In the genomic region with DNA sequence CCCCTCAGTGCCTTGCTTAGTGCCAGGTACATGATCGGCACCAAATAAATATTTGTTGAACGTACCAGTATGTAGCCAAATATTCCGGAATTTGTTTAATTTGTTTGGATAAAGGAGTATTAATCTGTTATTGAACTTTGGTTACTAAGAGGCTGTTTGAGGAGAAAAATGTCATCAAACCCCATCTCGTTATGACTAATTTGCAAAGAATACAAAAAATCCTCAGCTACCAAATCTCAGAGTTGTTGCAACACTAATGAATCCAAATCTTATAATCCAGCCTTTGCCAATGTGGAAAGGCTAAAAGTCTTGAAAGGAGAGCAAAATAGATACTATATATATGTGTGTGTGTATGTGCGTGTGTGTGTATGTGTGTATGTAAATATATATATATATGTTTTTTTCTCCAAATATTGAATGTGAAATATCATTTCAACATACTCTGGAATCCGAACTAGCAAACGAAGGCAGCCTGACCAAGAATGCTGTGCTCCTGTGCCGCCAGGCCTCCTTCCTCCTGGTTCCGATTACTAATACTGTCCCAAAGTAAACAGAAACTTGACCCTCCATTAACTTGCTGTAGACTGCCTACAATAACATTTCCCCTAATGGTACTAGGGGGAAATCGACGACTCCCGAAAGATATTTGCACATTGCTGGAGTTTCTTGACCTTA, we compare ENCODE assay signal across 13 cellular contexts.
DNase-seq lines count a peak whose midpoint lies in the region; ATAC-seq lines count a peak whose summit lies in the region.
"Had no signal": no experiment of that assay in that cellular context is flagged by ENCODE, and none has a peak within 500 bp of the region (broad histone marks: within the 10 kb centered on the region; RNA-seq: fewer than 3 reads in every experiment).

No MANE protein-coding gene starts in this region.

- H3K79me2 ChIP-seq in GM23248 (ENCODE audit: insufficient read depth): no peaks in the 10 kb centered on the region

- H4K20me1 ChIP-seq in GM23248 (ENCODE audit: insufficient read depth): no peaks in the 10 kb centered on the region

- peaks cover 9% of the 10 kb centered on the region for H3F3A ChIP-seq in GM23248 (ENCODE audit: insufficient read depth)

- H2AFZ ChIP-seq in GM23248: peak overlapping the region; percentile 28; the same call in 1 of the 2 replicates

- no peak overlapping the region for H3K4me3 ChIP-seq in GM23248
- H3K4me3 ChIP-seq: sigmoid colon had no signal

- H3K27me3 ChIP-seq in GM23248 (replicated peaks; ENCODE audit: insufficient read depth): no peaks in the 10 kb centered on the region
- H3K27me3 ChIP-seq: foreskin keratinocyte, sigmoid colon had no signal

- ATAC-seq in sciatic nerve: peak; percentile 85
- no peak for ATAC-seq in HG02885 (IDR thresholded peaks at IDR 0.05; ENCODE audit: poor library complexity, unreplicated experiment)
- ATAC-seq in GM21576 (IDR thresholded peaks at IDR 0.05; ENCODE audit: unreplicated experiment): no peak
- ATAC-seq in HG03135 (IDR thresholded peaks at IDR 0.05; ENCODE audit: unreplicated experiment): no peak
- ATAC-seq: foreskin keratinocyte had no signal

- peak overlapping the region; percentile 51 for H3K4me2 ChIP-seq in GM23248 (ENCODE audit: unreplicated experiment)

- in situ Hi-C loops in GM23248 (cut with MboI): no loop called here

- intact Hi-C loops in sciatic nerve (cut with DNase I): no loop called here

- no peaks in the 10 kb centered on the region for H3K9me3 ChIP-seq in GM23248 (ENCODE audit: low read depth)
- H3K9me3 ChIP-seq: sigmoid colon had no signal

- peak overlapping the region; percentile 45 for H3K27ac ChIP-seq in GM23248
- H3K27ac ChIP-seq: foreskin keratinocyte, sigmoid colon had no signal

- WGBS in GM23248 (ENCODE audit: low coverage in 1 of 2, low lambda C conversion rate in 2 of 2, missing lambda C conversion rate in 2 of 2), 2 experiments: 52 to 54% methylated on average over 12 of the region's 12 CpGs

- no peak overlapping the region for H3K9ac ChIP-seq in GM23248

- no peaks in the 10 kb centered on the region for H3K36me3 ChIP-seq in GM23248 (ENCODE audit: low read depth)
- H3K36me3 ChIP-seq: sigmoid colon had no signal

- peak; percentile 71 for DNase-seq in GM23248
- DNase-seq in NCI-H748 (lab: John Stamatoyannopoulos, UW; ENCODE audit: unreplicated experiment): peak; percentile 75
- peak; percentile 16 for DNase-seq in fibroblast of the conjunctiva (ENCODE audit: low read depth)
- no peak for DNase-seq in sciatic nerve (ENCODE audit: low spot score)
- DNase-seq in DMS 273 treated with DMSO at 0.1 percent for 48 hours (lab: John Stamatoyannopoulos, UW): no peak
- DNase-seq: activated CD8-positive, alpha-beta memory T cell treated with anti-CD3 and anti-CD28 coated beads, Interleukin-2, amount 50 U/mL, for 48 hours; DMS79; foreskin keratinocyte; sigmoid colon; T-helper 9 cell had no signal

- peaks cover 15% of the 10 kb centered on the region for H3K4me1 ChIP-seq in GM23248 (ENCODE audit: insufficient read depth)

- H3K9me2 ChIP-seq in GM23248 (ENCODE audit: insufficient read depth): no peaks in the 10 kb centered on the region

Comparison
In these comparisons a context has a peak if more than half of its experiments do, and no peak if none do; other contexts are left out.
1. DNase-seq: peak in GM23248 (single experiment), NCI-H748 (single experiment) and fibroblast of the conjunctiva (single experiment); none in sciatic nerve (single experiment) and DMS 273 treated with DMSO at 0.1 percent for 48 hours (single experiment).